Comparison of ENCODE assay signal across 13 cellular contexts in the genomic region with DNA sequence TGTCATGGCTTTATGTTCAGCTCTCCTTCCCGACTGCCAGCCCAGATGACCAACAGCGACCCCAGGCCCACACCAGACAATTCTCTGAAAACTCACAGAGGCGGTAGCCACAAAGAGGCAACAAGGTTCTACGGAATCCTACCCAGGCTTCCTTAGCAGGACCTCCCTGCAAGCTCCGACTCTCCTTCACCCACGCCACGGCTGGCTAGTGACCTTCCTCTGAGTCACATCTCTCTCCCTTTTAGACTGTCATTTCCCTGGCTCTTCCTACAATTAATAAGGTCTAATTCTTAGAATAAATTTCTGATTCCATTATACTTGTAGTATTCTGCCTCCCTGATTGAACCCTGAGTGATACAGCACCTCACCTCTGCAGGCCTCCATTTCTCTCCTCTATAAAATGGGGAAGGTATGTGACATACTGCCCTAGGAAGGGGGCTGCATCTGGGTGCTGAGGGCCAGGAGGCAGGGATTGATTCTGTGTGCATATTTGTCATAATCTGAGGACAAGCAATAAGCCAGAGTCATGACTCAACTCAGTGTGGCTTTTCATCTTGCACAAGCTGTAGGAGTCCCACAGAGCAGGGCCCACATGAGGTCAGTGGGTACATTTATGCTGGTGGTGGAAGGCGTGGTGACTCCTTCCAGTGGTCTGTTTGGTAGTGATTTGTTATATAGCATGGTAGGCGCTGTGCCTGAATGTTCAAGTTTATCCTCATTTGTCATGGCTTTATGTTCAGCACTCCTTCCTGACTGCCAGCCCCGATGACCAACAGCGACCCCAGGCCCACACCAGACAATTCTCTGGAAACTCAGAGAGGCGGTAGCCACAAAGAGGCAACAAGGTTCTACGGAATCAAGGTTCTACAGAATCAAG. TPM values are rescaled to one million over a fixed set of nuclear protein-coding genes. Genes with fewer than 3 reads are reported as not detected.
A peak's percentile ranks its signal among the peaks of the same experiment; 100 is the strongest.
DNase-seq lines count a peak whose midpoint lies in the region; ATAC-seq and TF ChIP-seq lines count a peak whose summit lies in the region.
"Had no signal": no experiment of that assay in that cellular context is flagged by ENCODE, and none has a peak within 500 bp of the region (broad histone marks: within the 10 kb centered on the region; RNA-seq: fewer than 3 reads in every experiment).

No MANE protein-coding gene starts in this region.

- BruUV-seq in PC-3 (replicated peaks; lab: Mats Ljungman, UMichigan) = no TSS peak

- CTCF ChIA-PET in activated naive CD4-positive, alpha-beta T cell treated with anti-CD3 and anti-CD28 coated beads, Interleukin-2, amount 10 ng/mL, durations not matched to agents 7 days and 5 days (lab: Charles Lee) = no interaction called here
- CTCF ChIA-PET in PC-3 (lab: Charles Lee) = interaction anchor here (0.7 kb wide), 1 partner anchor 24 kb away, joined by 3 read pairs; no protein-coding TSS in a partner anchor

- no peaks in the 10 kb centered on the region for H3K9me3 Mint-ChIP-seq in activated naive CD4-positive, alpha-beta T cell treated with anti-CD3 and anti-CD28 coated beads, Interleukin-2, amount 10 ng/mL, durations not matched to agents 7 days and 5 days

- no peak overlapping the region for H3K27ac ChIP-seq in PC-3 (ENCODE audit: low read length)
- H3K27ac ChIP-seq in left lung = no peak overlapping the region
- H3K27ac ChIP-seq: BLaER1 treated with 17β-estradiol and CSF1 and Interleukin-3, amounts not matched to agents 10 nM and 100 nM had no signal

- H3K9me2 ChIP-seq in PC-3 (replicated peaks; ENCODE audit: low read length) = no peaks in the 10 kb centered on the region

- peaks cover 68% of the 10 kb centered on the region for H3K27me3 Mint-ChIP-seq in activated naive CD4-positive, alpha-beta T cell treated with anti-CD3 and anti-CD28 coated beads, Interleukin-2, amount 10 ng/mL, durations not matched to agents 7 days and 5 days

- H4K20me1 ChIP-seq in PC-3 (ENCODE audit: low read length) = no peaks in the 10 kb centered on the region
- H4K20me1 ChIP-seq: BLaER1 treated with 17β-estradiol and CSF1 and Interleukin-3, amounts not matched to agents 10 nM and 100 nM had no signal

- peak overlapping the region; percentile 8 for H3K27ac Mint-ChIP-seq in activated naive CD4-positive, alpha-beta T cell treated with anti-CD3 and anti-CD28 coated beads, Interleukin-2, amount 10 ng/mL, durations not matched to agents 7 days and 5 days

- no peaks in the 10 kb centered on the region for H3K36me3 ChIP-seq in PC-3 (ENCODE audit: low read depth, low read length)
- H3K36me3 ChIP-seq in left lung = no peaks in the 10 kb centered on the region
- H3K36me3 ChIP-seq: BLaER1 treated with 17β-estradiol and CSF1 and Interleukin-3, amounts not matched to agents 10 nM and 100 nM had no signal

- H3K79me2 ChIP-seq in PC-3 (ENCODE audit: low read length) = no peaks in the 10 kb centered on the region

- no peaks in the 10 kb centered on the region for H3F3A ChIP-seq in PC-3 (ENCODE audit: low read length, unreplicated experiment)

- ATAC-seq in PC-3 (no peak), left lung (no peak)
- ATAC-seq: mucosa of descending colon, sciatic nerve had no signal

- TF ChIP-seq CTCF in PC-3 (conservative IDR thresholded peaks at IDR 0.05; ENCODE audit: low read depth, low read length) = no peak
- no peak for TF ChIP-seq CTCF in fibroblast of mammary gland (conservative IDR thresholded peaks at IDR 0.05; ENCODE audit: control insufficient read depth, insufficient read depth, low read depth, low read length)
- TF ChIP-seq CTCF in left lung (IDR thresholded peaks at IDR 0.05) = no peak

- H3K9me3 ChIP-seq in PC-3 (ENCODE audit: low read length) = no peaks in the 10 kb centered on the region
- no peaks in the 10 kb centered on the region for H3K9me3 ChIP-seq in left lung
- H3K9me3 ChIP-seq: BLaER1 treated with 17β-estradiol and CSF1 and Interleukin-3, amounts not matched to agents 10 nM and 100 nM; mucosa of descending colon had no signal

- DNase-seq in activated naive CD4-positive, alpha-beta T cell treated with anti-CD3 and anti-CD28 coated beads, Interleukin-2, amount 10 ng/mL, durations not matched to agents 7 days and 5 days = no peak
- DNase-seq in activated naive CD4-positive, alpha-beta T cell treated with anti-CD3 and anti-CD28 coated beads, Interleukin-2, amount 50 U/mL, for 16 hours = no peak
- DNase-seq in PC-3 (peak; percentile 31), fibroblast of mammary gland (ENCODE audit: low read depth) (peak; percentile 70), stromal cell of bone marrow (ENCODE audit: low read depth) (peak; percentile 59), left lung (no peak), HuH-7 (ENCODE audit: low spot score) (no peak), NCI-H1092 treated with DMSO at 0.1 percent for 48 hours (lab: John Stamatoyannopoulos, UW) (no peak)
- DNase-seq: NCI-H1436 had no signal

- no peaks in the 10 kb centered on the region for H3K36me3 Mint-ChIP-seq in activated naive CD4-positive, alpha-beta T cell treated with anti-CD3 and anti-CD28 coated beads, Interleukin-2, amount 10 ng/mL, durations not matched to agents 7 days and 5 days

- H3K27me3 ChIP-seq in PC-3 (ENCODE audit: low read length) (no peaks in the 10 kb centered on the region), left lung (no peaks in the 10 kb centered on the region)
- H3K27me3 ChIP-seq: BLaER1 treated with 17β-estradiol and CSF1 and Interleukin-3, amounts not matched to agents 10 nM and 100 nM had no signal

- intact Hi-C loops in PC-3 (cut with micrococcal nuclease) (no loop called here), left lung (cut with DNase I) (no loop called here)

- H3K4me3 Mint-ChIP-seq in activated naive CD4-positive, alpha-beta T cell treated with anti-CD3 and anti-CD28 coated beads, Interleukin-2, amount 10 ng/mL, durations not matched to agents 7 days and 5 days = no peak overlapping the region

- H3K4me2 ChIP-seq in PC-3 (ENCODE audit: low read length) = no peak overlapping the region
- H3K4me2 ChIP-seq: BLaER1 treated with 17β-estradiol and CSF1 and Interleukin-3, amounts not matched to agents 10 nM and 100 nM had no signal

- no peak overlapping the region for H3K9ac ChIP-seq in PC-3 (ENCODE audit: low read length)
- H3K9ac ChIP-seq: BLaER1 treated with 17β-estradiol and CSF1 and Interleukin-3, amounts not matched to agents 10 nM and 100 nM had no signal

- H3K4me1 Mint-ChIP-seq in activated naive CD4-positive, alpha-beta T cell treated with anti-CD3 and anti-CD28 coated beads, Interleukin-2, amount 10 ng/mL, durations not matched to agents 7 days and 5 days = peaks cover 20% of the 10 kb centered on the region

- H3K4me3 ChIP-seq in PC-3 (ENCODE audit: low read length) (no peak overlapping the region), fibroblast of mammary gland (ENCODE audit: control insufficient read depth, low read depth, low read length) (no peak overlapping the region), left lung (no peak overlapping the region)
- H3K4me3 ChIP-seq: BLaER1 treated with 17β-estradiol and CSF1 and Interleukin-3, amounts not matched to agents 10 nM and 100 nM; mucosa of descending colon had no signal

- H3K4me1 ChIP-seq in PC-3 (ENCODE audit: insufficient read depth, low read length) = peaks cover 12% of the 10 kb centered on the region
- peaks cover 0 to 6% of the 10 kb centered on the region in 2 donors for H3K4me1 ChIP-seq in left lung

- POLR2A ChIA-PET in PC-3 (lab: Charles Lee; ENCODE audit: unreplicated experiment) = no interaction called here

- no peak overlapping the region for H2AFZ ChIP-seq in PC-3 (ENCODE audit: low read length)

RNA-seq across cellular contexts. Expression of gene SMPD3, which starts 46.2 kb away (rescaled TPM):
- total RNA-seq in PC-3 (2014; rRNA removed) (0.06 TPM in 1 of 2 replicates, not detected in the other), left lung (1 to 10 TPM in 1 of 2 donors, under 1 TPM in 1; 0.79 to 2.3 TPM)
- total RNA-seq: H4 had no signal

Comparison
In these comparisons a context has a peak if more than half of its experiments do, and no peak if none do; other contexts are left out.
1. DNase-seq: peak in PC-3 (single experiment), fibroblast of mammary gland (single experiment) and stromal cell of bone marrow (single experiment); none in activated naive CD4-positive, alpha-beta T cell treated with anti-CD3 and anti-CD28 coated beads, Interleukin-2, amount 10 ng/mL, durations not matched to agents 7 days and 5 days (single experiment), activated naive CD4-positive, alpha-beta T cell treated with anti-CD3 and anti-CD28 coated beads, Interleukin-2, amount 50 U/mL, for 16 hours (single experiment), left lung (0 of 2), HuH-7 (single experiment) and NCI-H1092 treated with DMSO at 0.1 percent for 48 hours (single experiment).